12 cellular contexts compared by ENCODE assay signal in the genomic region with DNA sequence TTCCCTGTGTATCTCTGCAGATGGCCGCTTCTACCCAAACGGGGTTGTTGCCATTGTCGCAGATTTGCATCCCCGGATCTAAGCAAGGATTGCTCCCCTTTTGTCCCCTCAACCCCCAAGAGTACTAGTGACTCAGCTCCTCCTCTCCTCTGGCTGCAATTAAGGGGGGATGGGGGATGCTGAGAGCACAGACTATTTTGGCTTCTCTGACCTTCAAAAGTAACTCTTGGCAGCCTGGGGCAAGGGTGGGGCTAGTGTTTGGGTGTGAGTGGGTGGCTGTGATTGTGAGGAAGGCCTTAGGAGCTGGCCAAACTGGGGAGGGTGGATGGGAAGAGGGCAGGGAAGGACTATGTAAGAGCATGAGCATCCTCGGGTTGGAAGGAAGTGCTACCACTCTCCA. TPM values are rescaled to one million over a fixed set of nuclear protein-coding genes. Genes with fewer than 3 reads are reported as not detected.
DNase-seq lines count a peak whose midpoint lies in the region; TF ChIP-seq lines count a peak whose summit lies in the region.
"Had no signal": no experiment of that assay in that cellular context is flagged by ENCODE, and none has a peak within 500 bp of the region (broad histone marks: within the 10 kb centered on the region; RNA-seq: fewer than 3 reads in every experiment).

No MANE protein-coding gene starts in this region.

- H3K4me2 ChIP-seq in OCI-LY7 (ENCODE audit: low read length), result peak overlapping the region; percentile 59

- H3K4me3 ChIP-seq in AG10803 (ENCODE audit: low read length) (peak overlapping the region; percentile 98), OCI-LY7 (ENCODE audit: low read depth, low read length, poor library complexity, severe bottlenecking) (no peak overlapping the region), fibroblast of villous mesenchyme (ENCODE audit: low read depth, low read length) (peak overlapping the region; percentile 89)

- intact Hi-C loops in OCI-LY7 (cut with micrococcal nuclease; ENCODE audit: unreplicated experiment), result no loop called here

- H4K20me1 ChIP-seq in OCI-LY7 (ENCODE audit: insufficient read depth, low read length), result no peaks in the 10 kb centered on the region

- BruUV-seq in OCI-LY7 (replicated peaks; lab: Mats Ljungman, UMichigan), result no TSS peak

- no peak for TF ChIP-seq CTCF in AG10803 (conservative IDR thresholded peaks at IDR 0.05; ENCODE audit: low read length)
- TF ChIP-seq CTCF in OCI-LY7 (conservative IDR thresholded peaks at IDR 0.05; ENCODE audit: low read length), result no peak
- TF ChIP-seq CTCF in fibroblast of villous mesenchyme (IDR thresholded peaks at IDR 0.05; ENCODE audit: insufficient read depth, low read depth, low read length), result no peak

- POLR2A ChIA-PET in OCI-LY7 (lab: Charles Lee), result no interaction called here

- no peak overlapping the region for H3K27ac ChIP-seq in OCI-LY7 (ENCODE audit: low read depth, low read length, poor library complexity, severe bottlenecking)

- H2AFZ ChIP-seq in OCI-LY7 (ENCODE audit: low read length), result peak overlapping the region; percentile 55; the same call in 1 of the 2 replicates

- H3K36me3 ChIP-seq in OCI-LY7 (ENCODE audit: insufficient read depth, low read length), result no peaks in the 10 kb centered on the region

- H3K9me3 ChIP-seq in OCI-LY7 (ENCODE audit: low read length), result no peaks in the 10 kb centered on the region

- no peaks in the 10 kb centered on the region for H3K79me2 ChIP-seq in OCI-LY7 (ENCODE audit: insufficient read depth, low read depth, low read length)

- peaks cover 41% of the 10 kb centered on the region for H3K4me1 ChIP-seq in OCI-LY7 (ENCODE audit: insufficient read depth, low read length, poor library complexity, severe bottlenecking)

- peak; percentile 80 for DNase-seq in AG10803 (ENCODE audit: low read depth)
- DNase-seq in OCI-LY7 (ENCODE audit: low spot score), result no peak
- no peak for DNase-seq in fibroblast of villous mesenchyme (ENCODE audit: low read depth)
- DNase-seq in pons (ENCODE audit: low spot score), result peak; percentile 54
- DNase-seq in DMS53 treated with DMSO at 0.1 percent for 48 hours (lab: John Stamatoyannopoulos, UW; ENCODE audit: unreplicated experiment), result no peak
- no peak for DNase-seq in NCI-H748 treated with DMSO at 0.1 percent for 48 hours (lab: John Stamatoyannopoulos, UW)
- no peak for DNase-seq in DMS114 treated with DMSO at 0.1 percent for 48 hours (lab: John Stamatoyannopoulos, UW; ENCODE audit: unreplicated experiment)
- DNase-seq in NCI-H524 treated with DMSO at 0.1 percent for 48 hours (lab: John Stamatoyannopoulos, UW), result no peak
- DNase-seq: activated naive CD4-positive, alpha-beta T cell; NCI-H1105 treated with DMSO at 0.1 percent for 48 hours; small intestine; SW 1271 had no signal

- no peaks in the 10 kb centered on the region for H3K9me2 ChIP-seq in OCI-LY7 (ENCODE audit: insufficient read depth, low read length)

- CTCF ChIA-PET in OCI-LY7 (lab: Charles Lee; ENCODE audit: unreplicated experiment), result no interaction called here

RNA-seq across cellular contexts. Expression of gene MAP1A, which starts 1.2 kb away (rescaled TPM):
- total RNA-seq in OCI-LY7 (2014; rRNA removed; shearing (Covaris generic)), result 3.8 and 4.0 TPM in 2 replicates
- 2.7 and 3.3 TPM in 2 replicates for total RNA-seq in OCI-LY7 (2022)
- 60.9 and 65.7 TPM in 2 replicates for total RNA-seq in fibroblast of villous mesenchyme

RNA-seq across cellular contexts. Expression of gene TP53BP1, which starts 23.2 kb away (rescaled TPM):
- 69.3 and 88.1 TPM in 2 replicates for total RNA-seq in OCI-LY7 (2014; rRNA removed; shearing (Covaris generic))
- 51.8 and 55.1 TPM in 2 replicates for total RNA-seq in OCI-LY7 (2022)
- total RNA-seq in fibroblast of villous mesenchyme, result 83.4 and 94.1 TPM in 2 replicates

Comparison
In these comparisons a context has a peak if more than half of its experiments do, and no peak if none do; other contexts are left out.
1. DNase-seq: peak in AG10803 (single experiment) and pons (single experiment); none in OCI-LY7 (single experiment), fibroblast of villous mesenchyme (single experiment), DMS53 treated with DMSO at 0.1 percent for 48 hours (single experiment), NCI-H748 treated with DMSO at 0.1 percent for 48 hours (single experiment), DMS114 treated with DMSO at 0.1 percent for 48 hours (single experiment) and NCI-H524 treated with DMSO at 0.1 percent for 48 hours (single experiment).
2. RNA of gene MAP1A, which starts 1.2 kb away (total RNA-seq): 60.9 to 65.7 TPM in fibroblast of villous mesenchyme; 2.7 to 4.0 TPM in OCI-LY7; every median in the first group is over 10 times any median in the second.